ENCODE assay signal across 30 cellular contexts in genomic region chr12:111574797-111575443, GRCh38. TPM values are rescaled to one million over a fixed set of nuclear protein-coding genes. Genes with fewer than 3 reads are reported as not detected.
DNase-seq lines count a peak whose midpoint lies in the region; ATAC-seq and TF ChIP-seq lines count a peak whose summit lies in the region.
"Had no signal": no experiment of that assay in that cellular context is flagged by ENCODE, and none has a peak within 500 bp of the region (broad histone marks: within the 10 kb centered on the region; RNA-seq: fewer than 3 reads in every experiment).

No MANE protein-coding gene starts in this region.

- H3K36me3 ChIP-seq in cardiac muscle cell (no peaks in the 10 kb centered on the region), lower lobe of right lung (no peaks in the 10 kb centered on the region)
- H3K36me3 ChIP-seq: ascending aorta, pancreas had no signal

- H3K36me3 Mint-ChIP-seq in WTC11 (peaks cover 5% of the 10 kb centered on the region), type B pancreatic cell (peaks cover 7% of the 10 kb centered on the region)
- H3K36me3 Mint-ChIP-seq: activated naive CD8-positive, alpha-beta T cell treated with anti-CD3 and anti-CD28 coated beads, Interleukin-2, amount 10 ng/mL, durations not matched to agents 7 days and 5 days had no signal

- peaks cover 25% of the 10 kb centered on the region for H3K4me1 ChIP-seq in cardiac muscle cell (ENCODE audit: low read depth)
- H3K4me1 ChIP-seq in lower lobe of right lung = peaks cover 33% of the 10 kb centered on the region
- H3K4me1 ChIP-seq: HAP-1 had no signal

- peaks cover 17% of the 10 kb centered on the region for H3K4me1 Mint-ChIP-seq in WTC11
- H3K4me1 Mint-ChIP-seq in type B pancreatic cell (ENCODE audit: unreplicated experiment) = peaks cover 33% of the 10 kb centered on the region

- H3K27me3 ChIP-seq in cardiac muscle cell (no peaks in the 10 kb centered on the region), lower lobe of right lung (ENCODE audit: low read depth) (no peaks in the 10 kb centered on the region)
- H3K27me3 ChIP-seq: ascending aorta, BLaER1, pancreas, SJCRH30, spleen had no signal

- POLR2A ChIA-PET in WTC11 (lab: Charles Lee) = interaction anchor here (0.8 kb wide), 1 partner anchor 11 kb away, joined by 3 read pairs; no protein-coding TSS in a partner anchor

- intact Hi-C loops in lower lobe of right lung (cut with DNase I) = no loop called here

- H3K27ac ChIP-seq in cardiac muscle cell (peak overlapping the region; percentile 75), lower lobe of right lung (no peak overlapping the region)
- H3K27ac ChIP-seq: ascending aorta, BLaER1, pancreas, SJCRH30, spleen had no signal

- H3K9me3 Mint-ChIP-seq in WTC11 (no peaks in the 10 kb centered on the region), type B pancreatic cell (peaks cover 4% of the 10 kb centered on the region)
- H3K9me3 Mint-ChIP-seq: activated B cell treated with CpG ODN at 0.5 μM for 24 hours; activated naive CD8-positive, alpha-beta T cell treated with anti-CD3 and anti-CD28 coated beads, Interleukin-2, amount 10 ng/mL, durations not matched to agents 7 days and 5 days; activated T-cell treated with anti-CD3 and anti-CD28 coated beads, Interleukin-2, amount 50 U/mL, for 4 hours; effector memory CD8-positive, alpha-beta T cell; IgD-negative memory B cell; neural crest cell; stimulated activated naive CD8-positive, alpha-beta T cell treated with anti-CD3 and anti-CD28 coated beads, Interleukin-15, amount 100 ng/mL, for 72 hours had no signal

- ATAC-seq in WTC11 (no peak), lower lobe of right lung (peak; percentile 58 to 63), HG03196 (IDR thresholded peaks at IDR 0.05; ENCODE audit: unreplicated experiment) (no peak), GM19023 (IDR thresholded peaks at IDR 0.05; ENCODE audit: unreplicated experiment) (no peak)
- ATAC-seq: activated CD8-positive, alpha-beta memory T cell treated with anti-CD3 and anti-CD28 coated beads, Interleukin-2, amount 10 ng/mL, durations not matched to agents 7 days and 5 days; activated T-cell treated with anti-CD3 and anti-CD28 coated beads, Interleukin-2, amount 50 U/mL, for 4 hours; effector memory CD8-positive, alpha-beta T cell; stimulated activated naive CD8-positive, alpha-beta T cell treated with anti-CD3 and anti-CD28 coated beads, Interleukin-15, amount 100 ng/mL, for 72 hours had no signal

- CTCF ChIA-PET in WTC11 (lab: Charles Lee) = interaction anchor here (0.5 to 0.6 kb wide), 3 partner anchors 22 to 98 kb away, joined by 3 to 4 read pairs (median 3); no protein-coding TSS in a partner anchor

- H3K4me3 Mint-ChIP-seq in WTC11 = no peak overlapping the region
- H3K4me3 Mint-ChIP-seq in type B pancreatic cell = no peak overlapping the region
- H3K4me3 Mint-ChIP-seq: activated B cell treated with CpG ODN at 0.5 μM for 24 hours; activated CD8-positive, alpha-beta memory T cell treated with anti-CD3 and anti-CD28 coated beads, Interleukin-2, amount 10 ng/mL, durations not matched to agents 7 days and 5 days; activated naive CD8-positive, alpha-beta T cell treated with anti-CD3 and anti-CD28 coated beads, Interleukin-2, amount 10 ng/mL, durations not matched to agents 7 days and 5 days; activated T-cell treated with anti-CD3 and anti-CD28 coated beads, Interleukin-2, amount 50 U/mL, for 4 hours; effector memory CD8-positive, alpha-beta T cell; neural crest cell; stimulated activated naive CD8-positive, alpha-beta T cell treated with anti-CD3 and anti-CD28 coated beads, Interleukin-15, amount 100 ng/mL, for 72 hours had no signal

- H3K27me3 Mint-ChIP-seq in WTC11 (ENCODE audit: low read depth) (no peaks in the 10 kb centered on the region), type B pancreatic cell (no peaks in the 10 kb centered on the region)
- H3K27me3 Mint-ChIP-seq: activated B cell treated with CpG ODN at 0.5 μM for 24 hours; activated CD8-positive, alpha-beta memory T cell treated with anti-CD3 and anti-CD28 coated beads, Interleukin-2, amount 10 ng/mL, durations not matched to agents 7 days and 5 days; activated naive CD8-positive, alpha-beta T cell treated with anti-CD3 and anti-CD28 coated beads, Interleukin-2, amount 10 ng/mL, durations not matched to agents 7 days and 5 days; effector memory CD8-positive, alpha-beta T cell; IgD-negative memory B cell; stimulated activated naive CD8-positive, alpha-beta T cell treated with anti-CD3 and anti-CD28 coated beads, Interleukin-15, amount 100 ng/mL, for 72 hours had no signal

- no peak for TF ChIP-seq CTCF in WTC11 (IDR thresholded peaks at IDR 0.05)
- no peak for TF ChIP-seq CTCF in cardiac muscle cell (IDR thresholded peaks at IDR 0.05; ENCODE audit: low read depth, low read length)
- no peak for TF ChIP-seq CTCF in lower lobe of right lung (IDR thresholded peaks at IDR 0.05)
- no peak for TF ChIP-seq CTCF in type B pancreatic cell (conservative IDR thresholded peaks at IDR 0.05)

- H3K4me3 ChIP-seq in cardiac muscle cell (no peak overlapping the region), lower lobe of right lung (no peak overlapping the region)
- H3K4me3 ChIP-seq: ascending aorta, BLaER1, HAP-1, pancreas, SJCRH30, spleen had no signal

- peak overlapping the region; percentile 77 for H3K27ac Mint-ChIP-seq in WTC11
- peak overlapping the region; percentile 61 for H3K27ac Mint-ChIP-seq in type B pancreatic cell
- H3K27ac Mint-ChIP-seq: activated B cell treated with CpG ODN at 0.5 μM for 24 hours; activated CD8-positive, alpha-beta memory T cell treated with anti-CD3 and anti-CD28 coated beads, Interleukin-2, amount 10 ng/mL, durations not matched to agents 7 days and 5 days; activated naive CD8-positive, alpha-beta T cell treated with anti-CD3 and anti-CD28 coated beads, Interleukin-2, amount 10 ng/mL, durations not matched to agents 7 days and 5 days; IgD-negative memory B cell had no signal

- DNase-seq in WTC11 (ENCODE audit: low spot score) (no peak), cardiac muscle cell (ENCODE audit: low read depth in 1 of 2, low spot score in 1 of 2) (peak in 1 of 2 donors; percentile 74), lower lobe of right lung (no peak), type B pancreatic cell (ENCODE audit: extremely low spot score, unreplicated experiment) (no peak), NCI-H345 treated with DMSO at 0.1 percent for 48 hours (lab: John Stamatoyannopoulos, UW; ENCODE audit: unreplicated experiment) (no peak)
- DNase-seq: activated B cell treated with CpG ODN at 0.5 μM for 24 hours; activated CD8-positive, alpha-beta memory T cell treated with anti-CD3 and anti-CD28 coated beads, Interleukin-2, amount 10 ng/mL, durations not matched to agents 7 days and 5 days; activated gamma-delta T cell treated with Interleukin-2 at 50 U/mL for 16 hours; activated naive CD8-positive, alpha-beta T cell treated with anti-CD3 and anti-CD28 coated beads, Interleukin-2, amount 10 ng/mL, durations not matched to agents 7 days and 5 days; activated T-cell treated with anti-CD3 and anti-CD28 coated beads, Interleukin-2, amount 50 U/mL, for 4 hours; cortex of kidney; DMS153; effector memory CD8-positive, alpha-beta T cell; islet precursor cell; NCI-H446; NCI-H774; pancreas; retina; SJCRH30; spleen; stimulated activated CD4-positive, alpha-beta T cell treated with anti-CD3 and anti-CD28 coated beads, Interleukin-2, amount 100 ng/mL, for 24 hours; stimulated activated CD8-positive, alpha-beta memory T cell treated with anti-CD3 and anti-CD28 coated beads, Interleukin-4, amount 100 ng/mL, for 48 hours; stimulated activated naive CD8-positive, alpha-beta T cell treated with anti-CD3 and anti-CD28 coated beads, Interleukin-15, amount 100 ng/mL, for 72 hours had no signal

- no peaks in the 10 kb centered on the region for H3K9me3 ChIP-seq in cardiac muscle cell (ENCODE audit: low read depth)
- H3K9me3 ChIP-seq in lower lobe of right lung = no peaks in the 10 kb centered on the region
- H3K9me3 ChIP-seq: ascending aorta, BLaER1, HAP-1, pancreas, SJCRH30, spleen had no signal

TF ChIP-seq in WTC11, 78 proteins besides CTCF, POLR2A, EP300 and RAD21 (continues in another document):
- TF ChIP-seq TEAD4 (CRISPR knock-in tag; IDR thresholded peaks at IDR 0.05) (no peak), ZNF121 (CRISPR knock-in tag; IDR thresholded peaks at IDR 0.05) (no peak), OVOL2 (CRISPR knock-in tag; IDR thresholded peaks at IDR 0.05; ENCODE audit: borderline replicate concordance) (no peak), ATF3 (CRISPR knock-in tag; conservative IDR thresholded peaks at IDR 0.05) (no peak), ATF1 (CRISPR knock-in tag; IDR thresholded peaks at IDR 0.05) (no peak), ZNF425 (CRISPR knock-in tag; conservative IDR thresholded peaks at IDR 0.05) (no peak), HMGA2 (CRISPR knock-in tag; IDR thresholded peaks at IDR 0.05) (no peak), CDX4 (CRISPR knock-in tag; IDR thresholded peaks at IDR 0.05; ENCODE audit: borderline replicate concordance) (no peak)

RNA-seq across cellular contexts. Expression of gene ATXN2, which starts 24.2 kb away (rescaled TPM):
- total RNA-seq in WTC11 (2021) (56.2 to 57.5 TPM (median 56.3 TPM) in 3 replicates), cardiac muscle cell (17.2 and 29.5 TPM in 2 replicates), lower lobe of right lung (70.3 TPM), type B pancreatic cell (ENCODE audit: low replicate concordance) (63.4 and 80.9 TPM in 2 replicates)
- 52.7 and 62.9 TPM in 2 replicates for polyA plus RNA-seq in cardiac muscle cell

Comparison
In these comparisons a context has a peak if more than half of its experiments do, and no peak if none do; other contexts are left out.
1. ATAC-seq: peak in lower lobe of right lung (2 of 2); none in WTC11 (single experiment), HG03196 (single experiment) and GM19023 (single experiment).